ENCODE assay signal across 25 cellular contexts in the genomic region with DNA sequence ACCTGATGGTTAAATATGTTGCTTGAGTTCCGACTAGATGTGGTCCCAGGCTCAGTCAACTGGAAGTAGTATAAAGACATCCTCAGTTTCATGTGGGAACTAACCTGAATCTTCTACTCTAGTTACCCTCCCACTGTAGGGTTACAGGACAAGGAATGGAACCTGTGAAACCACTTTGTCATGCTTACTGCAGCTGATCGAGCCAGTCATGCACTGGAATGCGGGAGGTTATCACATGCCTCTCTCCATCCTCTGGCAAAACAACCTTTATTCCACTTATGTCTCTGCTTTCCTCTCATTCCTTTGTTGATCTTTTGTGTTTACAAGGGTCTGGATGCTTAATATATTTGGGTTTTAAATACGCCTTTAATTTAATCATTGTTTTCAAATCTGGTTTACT.
DNase-seq lines count a peak whose midpoint lies in the region; ATAC-seq, FAIRE-seq and TF ChIP-seq lines count a peak whose summit lies in the region.
"Had no signal": no experiment of that assay in that cellular context is flagged by ENCODE, and none has a peak within 500 bp of the region (broad histone marks: within the 10 kb centered on the region; RNA-seq: fewer than 3 reads in every experiment).

No MANE protein-coding gene starts in this region.

- H3K9me3 Mint-ChIP-seq in progenitor cell of endocrine pancreas (ENCODE audit: low read depth): peaks cover 30% of the 10 kb centered on the region

- DNase-seq in HTR-8/SVneo (ENCODE audit: insufficient read length, low spot score): no peak
- DNase-seq in choroid plexus epithelial cell (ENCODE audit: low read depth): peak; percentile 11
- DNase-seq in foreskin keratinocyte: peak; percentile 14 to 40
- DNase-seq in urothelium cell line (ENCODE audit: low spot score): no peak
- DNase-seq in progenitor cell of endocrine pancreas (ENCODE audit: low spot score, unreplicated experiment): no peak
- DNase-seq: C1 segment of cervical spinal cord; CD4-positive, alpha-beta memory T cell; COR-L47; GDM1; GOT3; IMR-90; KG1; MG63; NCI-H1105 treated with DMSO at 0.1 percent for 48 hours; NCI-H2029; NCI-H2227 treated with DMSO at 0.1 percent for 48 hours; NCI-H510A; NCI-H69; Peyer's patch; SHP77 treated with DMSO at 0.1 percent for 48 hours had no signal

- no peak overlapping the region for H3K27ac ChIP-seq in foreskin keratinocyte
- H3K27ac ChIP-seq: Peyer's patch, SK-N-MC had no signal

- FAIRE-seq in HTR-8/SVneo (lab: Jason Lieb, UNC) (peak; percentile 60), urothelium cell line (lab: Jason Lieb, UNC) (peak; percentile 61)
- FAIRE-seq: GM12878 had no signal

- H3K4me3 Mint-ChIP-seq in progenitor cell of endocrine pancreas (ENCODE audit: low read depth): no peak overlapping the region
- H3K4me3 Mint-ChIP-seq: CD4-positive, alpha-beta memory T cell had no signal

- H3K4me3 ChIP-seq in choroid plexus epithelial cell (ENCODE audit: low read depth, low read length): no peak overlapping the region
- H3K4me3 ChIP-seq: GM12878, MG63, Peyer's patch, SK-N-MC had no signal

- H3K4me1 Mint-ChIP-seq in progenitor cell of endocrine pancreas (ENCODE audit: low read depth): no peaks in the 10 kb centered on the region
- H3K4me1 Mint-ChIP-seq: CD4-positive, alpha-beta memory T cell had no signal

- ATAC-seq in foreskin keratinocyte (no peak), HG03565 (IDR thresholded peaks at IDR 0.05; ENCODE audit: unreplicated experiment) (no peak), GM19328 (IDR thresholded peaks at IDR 0.05; ENCODE audit: unreplicated experiment) (no peak)
- ATAC-seq: GM12878, HCT116 had no signal

- H3K27me3 ChIP-seq in foreskin keratinocyte: peaks cover 6% of the 10 kb centered on the region
- H3K27me3 ChIP-seq: MG63, Peyer's patch had no signal

- no peak overlapping the region for H3K27ac Mint-ChIP-seq in progenitor cell of endocrine pancreas
- H3K27ac Mint-ChIP-seq: CD4-positive, alpha-beta memory T cell had no signal

- peaks cover 2% of the 10 kb centered on the region for H3K36me3 Mint-ChIP-seq in progenitor cell of endocrine pancreas (ENCODE audit: insufficient read depth)

- no peaks in the 10 kb centered on the region for H3K27me3 Mint-ChIP-seq in progenitor cell of endocrine pancreas
- H3K27me3 Mint-ChIP-seq: CD4-positive, alpha-beta memory T cell had no signal

- TF ChIP-seq CTCF in choroid plexus epithelial cell (conservative IDR thresholded peaks at IDR 0.05; ENCODE audit: low read depth, low read length) (no peak), foreskin keratinocyte (conservative IDR thresholded peaks at IDR 0.05) (no peak), progenitor cell of endocrine pancreas (IDR thresholded peaks at IDR 0.05; ENCODE audit: unreplicated experiment) (no peak)

- no peaks in the 10 kb centered on the region for H3K4me1 ChIP-seq in foreskin keratinocyte
- H3K4me1 ChIP-seq: Peyer's patch had no signal

Comparison
In these comparisons a context has a peak if more than half of its experiments do, and no peak if none do; other contexts are left out.
1. DNase-seq: peak in choroid plexus epithelial cell (single experiment) and foreskin keratinocyte (2 of 2); none in HTR-8/SVneo (single experiment), urothelium cell line (single experiment) and progenitor cell of endocrine pancreas (single experiment).